17 cellular contexts compared by ENCODE assay signal in genomic region chr2:176105078-176105726, GRCh38. TPM values are rescaled to one million over a fixed set of nuclear protein-coding genes. Genes with fewer than 3 reads are reported as not detected.
DNase-seq lines count a peak whose midpoint lies in the region; ATAC-seq and TF ChIP-seq lines count a peak whose summit lies in the region.
"Had no signal": no experiment of that assay in that cellular context is flagged by ENCODE, and none has a peak within 500 bp of the region (broad histone marks: within the 10 kb centered on the region; RNA-seq: fewer than 3 reads in every experiment).

No MANE protein-coding gene starts in this region.

- no peaks in the 10 kb centered on the region for H3K9me3 Mint-ChIP-seq in progenitor cell of endocrine pancreas (ENCODE audit: low read depth)
- H3K9me3 Mint-ChIP-seq in natural killer cell treated with Interleukin-12 subunit alpha and Interleukin-12 subunit beta and Interleukin-15 and Interleukin-18, amount 100 ng/mL, for 72 hours = no peaks in the 10 kb centered on the region
- H3K9me3 Mint-ChIP-seq: dendritic cell treated with granulocyte-macrophage colony-stimulating factor and Interleukin-4, amounts not matched to agents 40 ng/mL and 50 ng/mL, for 4 days had no signal

- no peaks in the 10 kb centered on the region for H3K36me3 Mint-ChIP-seq in progenitor cell of endocrine pancreas (ENCODE audit: insufficient read depth)
- peaks cover 7% of the 10 kb centered on the region for H3K36me3 Mint-ChIP-seq in natural killer cell treated with Interleukin-12 subunit alpha and Interleukin-12 subunit beta and Interleukin-15 and Interleukin-18, amount 100 ng/mL, for 72 hours
- H3K36me3 Mint-ChIP-seq: activated naive CD8-positive, alpha-beta T cell had no signal

- peak overlapping the region; percentile 53 for H3K4me3 ChIP-seq in coronary artery
- H3K4me3 ChIP-seq: GM12878 had no signal

- TF ChIP-seq CTCF in coronary artery (IDR thresholded peaks at IDR 0.05) (no peak), progenitor cell of endocrine pancreas (IDR thresholded peaks at IDR 0.05; ENCODE audit: unreplicated experiment) (no peak)

- no peak for ATAC-seq in natural killer cell treated with Interleukin-12 subunit alpha and Interleukin-12 subunit beta and Interleukin-15 and Interleukin-18, amount 100 ng/mL, for 72 hours
- ATAC-seq in GM21529 (IDR thresholded peaks at IDR 0.05; ENCODE audit: unreplicated experiment) = no peak
- ATAC-seq: GM12878, left cardiac atrium had no signal

- no peak overlapping the region for H3K4me3 Mint-ChIP-seq in progenitor cell of endocrine pancreas (ENCODE audit: low read depth)
- no peak overlapping the region for H3K4me3 Mint-ChIP-seq in natural killer cell treated with Interleukin-12 subunit alpha and Interleukin-12 subunit beta and Interleukin-15 and Interleukin-18, amount 100 ng/mL, for 72 hours
- H3K4me3 Mint-ChIP-seq: dendritic cell treated with granulocyte-macrophage colony-stimulating factor and Interleukin-4, amounts not matched to agents 40 ng/mL and 50 ng/mL, for 4 days had no signal

- H3K27ac Mint-ChIP-seq in progenitor cell of endocrine pancreas = peak overlapping the region; percentile 38
- H3K27ac Mint-ChIP-seq in natural killer cell treated with Interleukin-12 subunit alpha and Interleukin-12 subunit beta and Interleukin-15 and Interleukin-18, amount 100 ng/mL, for 72 hours = peak overlapping the region in 1 of 2 donors; percentile 7
- H3K27ac Mint-ChIP-seq: activated naive CD8-positive, alpha-beta T cell; dendritic cell treated with granulocyte-macrophage colony-stimulating factor and Interleukin-4, amounts not matched to agents 40 ng/mL and 50 ng/mL, for 4 days had no signal

- peaks cover 3% of the 10 kb centered on the region for H3K4me1 Mint-ChIP-seq in progenitor cell of endocrine pancreas (ENCODE audit: low read depth)
- H3K4me1 Mint-ChIP-seq in natural killer cell treated with Interleukin-12 subunit alpha and Interleukin-12 subunit beta and Interleukin-15 and Interleukin-18, amount 100 ng/mL, for 72 hours (ENCODE audit: low read depth in 2 of 2) = peaks cover 8 to 18% of the 10 kb centered on the region in 2 donors

- peaks cover 90% of the 10 kb centered on the region for H3K27me3 Mint-ChIP-seq in progenitor cell of endocrine pancreas
- H3K27me3 Mint-ChIP-seq in natural killer cell treated with Interleukin-12 subunit alpha and Interleukin-12 subunit beta and Interleukin-15 and Interleukin-18, amount 100 ng/mL, for 72 hours = peaks cover 68% of the 10 kb centered on the region in 2 donors

- H3K27ac ChIP-seq in coronary artery = no peak overlapping the region

- DNase-seq in NCI-H146 (lab: John Stamatoyannopoulos, UW) = peak; percentile 56
- DNase-seq in NCI-H146 treated with DMSO at 0.1 percent for 48 hours (lab: John Stamatoyannopoulos, UW; ENCODE audit: unreplicated experiment) = no peak
- DNase-seq in HK-2 (ENCODE audit: unreplicated experiment) = peak; percentile 41
- DNase-seq in coronary artery (ENCODE audit: low spot score) = no peak
- no peak for DNase-seq in progenitor cell of endocrine pancreas (ENCODE audit: low spot score, unreplicated experiment)
- DNase-seq in natural killer cell treated with Interleukin-12 subunit alpha and Interleukin-12 subunit beta and Interleukin-15 and Interleukin-18, amount 100 ng/mL, for 72 hours (ENCODE audit: low spot score) = no peak
- DNase-seq in amygdala (lab: John Stamatoyannopoulos, UW) = no peak
- DNase-seq: 8988T; activated CD4-positive, alpha-beta T cell treated with anti-CD3 and anti-CD28 coated beads for 4 hours; DMS 273 treated with DMSO at 0.1 percent for 48 hours; foreskin melanocyte; left cardiac atrium had no signal

RNA-seq across cellular contexts. Expression of gene HOXD11, which starts 1.9 kb away (rescaled TPM):
- total RNA-seq in progenitor cell of endocrine pancreas = not detected in 2 replicates
- not detected for total RNA-seq in natural killer cell treated with Interleukin-12 subunit alpha and Interleukin-12 subunit beta and Interleukin-15 and Interleukin-18, amount 100 ng/mL, for 72 hours
- total RNA-seq: GM12878, left cardiac atrium, omental fat pad had no signal

RNA-seq across cellular contexts. Expression of gene HOXD12, which starts 5.6 kb away (rescaled TPM):
- not detected in 2 replicates for total RNA-seq in progenitor cell of endocrine pancreas
- not detected for total RNA-seq in natural killer cell treated with Interleukin-12 subunit alpha and Interleukin-12 subunit beta and Interleukin-15 and Interleukin-18, amount 100 ng/mL, for 72 hours
- total RNA-seq: GM12878, left cardiac atrium, omental fat pad had no signal

RNA-seq across cellular contexts. Expression of gene HOXD10, which starts 11.4 kb away (rescaled TPM):
- not detected in 2 replicates for total RNA-seq in progenitor cell of endocrine pancreas
- not detected for total RNA-seq in natural killer cell treated with Interleukin-12 subunit alpha and Interleukin-12 subunit beta and Interleukin-15 and Interleukin-18, amount 100 ng/mL, for 72 hours
- total RNA-seq: GM12878, left cardiac atrium had no signal

RNA-seq across cellular contexts. Expression of gene HOXD13, which starts 12.7 kb away (rescaled TPM):
- total RNA-seq in progenitor cell of endocrine pancreas = not detected in 2 replicates
- not detected for total RNA-seq in natural killer cell treated with Interleukin-12 subunit alpha and Interleukin-12 subunit beta and Interleukin-15 and Interleukin-18, amount 100 ng/mL, for 72 hours
- total RNA-seq: GM12878, left cardiac atrium, omental fat pad had no signal

RNA-seq across cellular contexts. Expression of gene HOXD9, which starts 17.3 kb away (rescaled TPM):
- total RNA-seq in progenitor cell of endocrine pancreas = not detected in 2 replicates
- not detected for total RNA-seq in natural killer cell treated with Interleukin-12 subunit alpha and Interleukin-12 subunit beta and Interleukin-15 and Interleukin-18, amount 100 ng/mL, for 72 hours
- total RNA-seq: GM12878 had no signal

Comparison
In these comparisons a context has a peak if more than half of its experiments do, and no peak if none do; other contexts are left out.
1. DNase-seq: peak in NCI-H146 (single experiment) and HK-2 (single experiment); none in NCI-H146 treated with DMSO at 0.1 percent for 48 hours (single experiment), coronary artery (single experiment), progenitor cell of endocrine pancreas (single experiment), natural killer cell treated with Interleukin-12 subunit alpha and Interleukin-12 subunit beta and Interleukin-15 and Interleukin-18, amount 100 ng/mL, for 72 hours (single experiment) and amygdala (0 of 56).